ENCODE assay signal across 10 cellular contexts in genomic region chr9:94156549-94157407, GRCh38.
DNase-seq lines count a peak whose midpoint lies in the region; ATAC-seq, FAIRE-seq and TF ChIP-seq lines count a peak whose summit lies in the region.
"Had no signal": no experiment of that assay in that cellular context is flagged by ENCODE, and none has a peak within 500 bp of the region (broad histone marks: within the 10 kb centered on the region; RNA-seq: fewer than 3 reads in every experiment).

No MANE protein-coding gene starts in this region.

- DNase-seq in SKM-1 (lab: John Stamatoyannopoulos, UW; ENCODE audit: unreplicated experiment) (peak; percentile 4), SKM-1 treated with dmso at 0.1 percent for 144 hours (lab: John Stamatoyannopoulos, UW; ENCODE audit: unreplicated experiment) (no peak), brain pericyte (ENCODE audit: low read depth, low spot score) (peak; percentile 60), left lung (peak in 1 of 2 donors; percentile 75), urothelium cell line (ENCODE audit: low spot score) (peak; percentile 45), T-helper 1 cell (no peak)
- DNase-seq in stimulated activated CD4-positive, alpha-beta T cell treated with anti-CD3 and anti-CD28 coated beads, Interleukin-4, amount 100 ng/mL, for 1 hour: no peak
- DNase-seq: CD4-positive, CD25-positive, alpha-beta regulatory T cell; naive B cell had no signal

- H3K27me3 ChIP-seq in left lung: no peaks in the 10 kb centered on the region

- H3K36me3 ChIP-seq in left lung: no peaks in the 10 kb centered on the region

- H3K9me3 ChIP-seq in left lung: no peaks in the 10 kb centered on the region

- no peak overlapping the region for H3K4me3 ChIP-seq in left lung

- peak; percentile 79 for ATAC-seq in left lung
- no peak for ATAC-seq in HG02970 (IDR thresholded peaks at IDR 0.05; ENCODE audit: low FRiP score, unreplicated experiment)

- peaks cover 8 to 13% of the 10 kb centered on the region in 2 donors for H3K4me1 ChIP-seq in left lung

- intact Hi-C loops in left lung (cut with DNase I): no loop called here

- peak overlapping the region; percentile 33 to 64 for H3K27ac ChIP-seq in left lung

- no peak for TF ChIP-seq CTCF in left lung (IDR thresholded peaks at IDR 0.05)

- FAIRE-seq in urothelium cell line (lab: Jason Lieb, UNC): no peak

Comparison
In these comparisons a context has a peak if more than half of its experiments do, and no peak if none do; other contexts are left out.
1. DNase-seq: peak in SKM-1 (single experiment), brain pericyte (single experiment) and urothelium cell line (single experiment); none in SKM-1 treated with dmso at 0.1 percent for 144 hours (single experiment), T-helper 1 cell (0 of 5) and stimulated activated CD4-positive, alpha-beta T cell treated with anti-CD3 and anti-CD28 coated beads, Interleukin-4, amount 100 ng/mL, for 1 hour (single experiment).